1 cellular context compared by ENCODE assay signal in the genomic region with DNA sequence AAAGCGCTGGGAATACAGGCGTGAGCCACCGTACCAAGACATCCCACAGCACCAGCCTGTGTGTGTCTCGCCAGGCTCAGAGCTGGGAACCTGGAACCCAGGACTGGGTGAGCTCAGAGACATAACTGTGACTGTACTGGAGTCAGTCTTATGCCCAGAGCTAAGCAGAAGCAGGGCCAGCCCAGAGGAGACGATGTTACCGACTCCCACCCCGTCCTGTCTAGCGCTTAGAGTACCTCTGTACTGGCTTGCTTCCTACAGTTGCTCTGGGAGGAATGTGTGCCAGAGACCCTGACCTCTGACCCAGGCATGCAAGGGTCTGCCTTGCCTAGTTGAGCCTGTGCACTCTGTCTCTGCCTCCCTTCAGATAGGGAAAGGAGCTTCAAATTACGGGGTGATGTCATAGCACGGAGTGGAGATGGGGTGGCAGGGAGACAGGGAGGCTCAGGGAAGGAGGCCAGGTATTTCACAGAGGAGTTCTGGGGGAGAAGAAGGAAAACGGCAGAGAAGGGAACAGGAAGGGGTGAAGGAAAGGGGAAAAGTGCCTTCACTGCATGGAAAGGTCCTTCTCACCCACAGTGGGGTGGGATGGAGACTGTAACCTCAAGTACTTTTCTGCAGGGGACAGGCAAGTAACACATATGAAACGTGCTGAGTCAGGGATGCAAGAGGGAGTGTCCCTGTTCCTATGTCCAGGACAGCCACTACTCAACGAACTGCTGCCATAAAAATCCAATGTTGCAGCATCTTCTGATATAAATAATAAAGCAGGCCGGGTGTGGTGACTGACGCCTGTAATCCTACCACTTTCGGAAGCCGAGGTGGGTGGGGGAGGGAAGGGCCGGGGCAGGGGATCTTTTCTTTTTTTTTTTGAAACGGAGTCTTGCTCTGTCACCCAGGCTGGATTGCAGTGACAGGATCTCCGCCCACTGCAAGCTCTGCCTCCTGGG.
TF ChIP-seq lines count a peak whose summit lies in the region.

No MANE protein-coding gene starts in this region.

TF ChIP-seq in IMR-90, 13 proteins besides CTCF, POLR2A, EP300 and RAD21:
- TF ChIP-seq MXI1 (IDR thresholded peaks at IDR 0.05; ENCODE audit: borderline replicate concordance, low read depth, low read length) (no peak), MAFK (IDR thresholded peaks at IDR 0.05; ENCODE audit: low read depth, low read length) (peak; percentile 85), SMC3 (IDR thresholded peaks at IDR 0.05; ENCODE audit: low read depth, low read length) (no peak)
